ENCODE assay signal across 9 cellular contexts in genomic region chr5:150846651-150847333, GRCh38. TPM values are rescaled to one million over a fixed set of nuclear protein-coding genes. Genes with fewer than 3 reads are reported as not detected.
DNase-seq lines count a peak whose midpoint lies in the region; ATAC-seq, FAIRE-seq and TF ChIP-seq lines count a peak whose summit lies in the region.
"Had no signal": no experiment of that assay in that cellular context is flagged by ENCODE, and none has a peak within 500 bp of the region (broad histone marks: within the 10 kb centered on the region; RNA-seq: fewer than 3 reads in every experiment).

No MANE protein-coding gene starts in this region.

- no peaks in the 10 kb centered on the region for H3K4me1 Mint-ChIP-seq in chondrocyte (ENCODE audit: low read depth)

- peak; percentile 77 for FAIRE-seq in HepG2 (lab: Jason Lieb, UNC)

- H3K4me3 Mint-ChIP-seq in chondrocyte (ENCODE audit: unreplicated experiment) = no peak overlapping the region

- H4K20me1 ChIP-seq in HepG2 (ENCODE audit: insufficient read depth, low read length) = no peaks in the 10 kb centered on the region

- WGBS in HepG2 (ENCODE audit: low lambda C conversion rate) = 64% methylated on average over 22 of the region's 22 CpGs

- no peaks in the 10 kb centered on the region for H3K36me3 ChIP-seq in HepG2 (replicated peaks in 1 of 2; ENCODE audit: control insufficient read depth in 1 of 2, insufficient read depth in 2 of 2, low read length in 2 of 2)

- no peaks in the 10 kb centered on the region for H3K9me3 ChIP-seq in HepG2 (ENCODE audit: low read length)

- intact Hi-C loops in HepG2 (cut with micrococcal nuclease; ENCODE audit: unreplicated experiment) = loop anchor here (1.0 to 5.0 kb wide), 3 partner anchors 45 to 285 kb away; no protein-coding TSS in a partner anchor

- H3K4me1 ChIP-seq in HepG2 (ENCODE audit: insufficient read depth, low read length) = no peaks in the 10 kb centered on the region

- no peaks in the 10 kb centered on the region for H3K9me3 Mint-ChIP-seq in chondrocyte (ENCODE audit: low read depth)

- ATAC-seq in GM19372 (IDR thresholded peaks at IDR 0.05; ENCODE audit: low read depth, unreplicated experiment) = peak; percentile 90
- peak; percentile 89 for ATAC-seq in HG03378 (IDR thresholded peaks at IDR 0.05; ENCODE audit: unreplicated experiment)
- ATAC-seq in HepG2 = peak; percentile 93

- H2AFZ ChIP-seq in HepG2 (ENCODE audit: low read length) = no peak overlapping the region

- H3K36me3 Mint-ChIP-seq in chondrocyte (ENCODE audit: low read depth) = no peaks in the 10 kb centered on the region

- no peaks in the 10 kb centered on the region for H3K79me2 ChIP-seq in HepG2 (ENCODE audit: insufficient read depth, low read length)

- no peak overlapping the region for H3K9ac ChIP-seq in HepG2 (ENCODE audit: insufficient read depth, low read depth, low read length)

- peak; percentile 52; the same call in 1 of the 2 replicates for TF ChIP-seq RAD21 in HepG2 (CRISPR knock-in tag; IDR thresholded peaks at IDR 0.05)

- CTCF ChIA-PET in HepG2 (lab: Yijun Ruan, JAX; ENCODE audit: low intra/inter-chr PET ratio, low total read pairs) = interaction anchor here (1.9 to 3.3 kb wide), 3 partner anchors 46 to 286 kb away, joined by 5 to 23 read pairs (median 16); no protein-coding TSS in a partner anchor

- no peak overlapping the region for H3K27ac ChIP-seq in HepG2 (ENCODE audit: extremely low read length, insufficient read depth, low read length)

- TF ChIP-seq EP300 in HepG2 (IDR thresholded peaks at IDR 0.05; ENCODE audit: low read depth in 2 of 2, low read length in 2 of 2) = no peak
- TF ChIP-seq EP300 in HepG2 (CRISPR knock-in tag; IDR thresholded peaks at IDR 0.05; ENCODE audit: borderline replicate concordance) = no peak

- no peak overlapping the region for H3K4me2 ChIP-seq in HepG2 (ENCODE audit: low read depth, low read length)

- peak; percentile 49 for DNase-seq in CMK (ENCODE audit: low read depth)
- peak; percentile 72 for DNase-seq in NCI-H345 (lab: John Stamatoyannopoulos, UW)
- no peak for DNase-seq in chondrocyte (ENCODE audit: low spot score)
- DNase-seq in HepG2 (ENCODE audit: low spot score) = peak; percentile 78
- DNase-seq in stimulated activated CD8-positive, alpha-beta memory T cell treated with anti-CD3 and anti-CD28 coated beads, Interleukin-12 subunit alpha, Interleukin-12 subunit beta, amount 100 ng/mL, for 1 hour (ENCODE audit: low read depth) = peak; percentile 39

- no peak overlapping the region for H3K4me3 ChIP-seq in WI38 (ENCODE audit: low read depth, low read length)
- no peak overlapping the region for H3K4me3 ChIP-seq in HepG2 (replicated peaks in 1 of 3; ENCODE audit: insufficient read depth in 1 of 3, low read depth in 2 of 3, low read length in 3 of 3)

- no TSS peak for BruUV-seq in HepG2 (replicated peaks; lab: Mats Ljungman, UMichigan)

- POLR2A ChIA-PET in HepG2 (lab: Yijun Ruan, JAX) = interaction anchor here (1.5 kb wide), 1 partner anchor 146 kb away, joined by 4 read pairs; the partner anchor contains the start of gene RBM22

- H3K27ac Mint-ChIP-seq in chondrocyte (ENCODE audit: unreplicated experiment) = no peak overlapping the region

- peaks cover 32% of the 10 kb centered on the region for H3K27me3 Mint-ChIP-seq in chondrocyte (ENCODE audit: low read depth)

- in situ Hi-C loops in HepG2 (cut with HindIII; ENCODE audit: extremely low pct_ligation_motif_present, low pct_unique_long_range_greater_than_20kb) = loop anchor here (5.0 kb wide), 2 partner anchors 44 to 284 kb away; no protein-coding TSS in a partner anchor

- TF ChIP-seq CTCF in WI38 (IDR thresholded peaks at IDR 0.05; ENCODE audit: low read depth, low read length) = peak; percentile 42; the same call in 1 of the 2 replicates
- peak; percentile 88 for TF ChIP-seq CTCF in chondrocyte (IDR thresholded peaks at IDR 0.05)
- peak; percentile 90 for TF ChIP-seq CTCF in HepG2 (CRISPR knock-in tag; IDR thresholded peaks at IDR 0.05)

- no peak for TF ChIP-seq POLR2A in HepG2 (IDR thresholded peaks at IDR 0.05; ENCODE audit: insufficient read depth in 1 of 2, low read depth in 2 of 2, low read length in 2 of 2)

- H3K27me3 ChIP-seq in HepG2 (ENCODE audit: control insufficient read depth in 1 of 2, insufficient read depth in 2 of 2, low read length in 2 of 2) = peaks cover 0 to 10% of the 10 kb centered on the region in 2 experiments; a peak in 1 of 5 replicates

TF ChIP-seq in HepG2, 621 proteins besides CTCF, POLR2A, EP300 and RAD21 (continues in another document):
- TF ChIP-seq NFYC (CRISPR knock-in tag; IDR thresholded peaks at IDR 0.05) (peak; percentile 23; the same call in 1 of the 2 replicates), STAG1 (CRISPR knock-in tag; IDR thresholded peaks at IDR 0.05) (peak; percentile 92), FOXA3 (CRISPR knock-in tag; IDR thresholded peaks at IDR 0.05) (peak; percentile 58), SOX6 (IDR thresholded peaks at IDR 0.05) (no peak), SOX6 (CRISPR knock-in tag; IDR thresholded peaks at IDR 0.05) (0 out of 2 replicates have a peak, but pooled peaks have one; percentile 16), ATF7 (IDR thresholded peaks at IDR 0.05) (0 out of 2 replicates have a peak, but pooled peaks have one; percentile 34), ATF7 (CRISPR knock-in tag; IDR thresholded peaks at IDR 0.05) (peak; percentile 52; the same call in 1 of the 2 replicates), PPARG (CRISPR knock-in tag; conservative IDR thresholded peaks at IDR 0.05) (no peak), SALL1 (CRISPR knock-in tag; IDR thresholded peaks at IDR 0.05) (peak; percentile 45; the same call in 1 of the 2 replicates), ELF3 (CRISPR knock-in tag; IDR thresholded peaks at IDR 0.05) (0 out of 2 replicates have a peak, but pooled peaks have one; percentile 12), KLF6 (CRISPR knock-in tag; IDR thresholded peaks at IDR 0.05) (0 out of 2 replicates have a peak, but pooled peaks have one; percentile 41), SAFB2 (CRISPR knock-in tag; IDR thresholded peaks at IDR 0.05; ENCODE audit: borderline replicate concordance, low read depth) (no peak), CEBPG (CRISPR knock-in tag; IDR thresholded peaks at IDR 0.05) (peak; percentile 68), CCDC6 (CRISPR knock-in tag; IDR thresholded peaks at IDR 0.05) (0 out of 2 replicates have a peak, but pooled peaks have one; percentile 33), ERF (CRISPR knock-in tag; IDR thresholded peaks at IDR 0.05) (0 out of 2 replicates have a peak, but pooled peaks have one; percentile 49), MAX (IDR thresholded peaks at IDR 0.05) (peak; percentile 77)

RNA-seq across cellular contexts. Expression of gene IRGM, which starts 0.5 kb away (rescaled TPM):
- total RNA-seq in chondrocyte = not detected in 3 replicates
- total RNA-seq in HepG2 (2016; rRNA removed; fragmentation: Illumina TruSeq; extraction: Trizol) = not detected in 2 replicates
- not detected in 2 replicates for total RNA-seq in HepG2 (2016; cell fraction: cytosol; rRNA removed; fragmentation: Illumina TruSeq; extraction: Trizol; ENCODE audit: low read depth)
- 0.06 TPM in 1 of 2 replicates, not detected in the other for total RNA-seq in HepG2 (2016; cell fraction: insoluble cytoplasmic fraction; rRNA removed; fragmentation: Illumina TruSeq; extraction: Trizol)
- not detected in 2 replicates for total RNA-seq in HepG2 (2016; cell fraction: membrane; rRNA removed; fragmentation: Illumina TruSeq; extraction: Trizol)
- not detected in 2 replicates for total RNA-seq in HepG2 (2016; cell fraction: nucleus; rRNA removed; fragmentation: Illumina TruSeq; extraction: Trizol)
- not detected in 2 replicates for polyA plus RNA-seq in HepG2 (2011; rRNA removed)
- 0.03 and 0.04 TPM in 2 replicates for polyA plus RNA-seq in HepG2 (2011; cell fraction: cytosol; rRNA removed)
- 0.10 TPM in 2 replicates for polyA plus RNA-seq in HepG2 (2011; cell fraction: nucleus; rRNA removed)
- not detected in 2 replicates for polyA plus RNA-seq in HepG2 (2012)
- not detected in 2 replicates for polyA plus RNA-seq in HepG2 (2016; cell fraction: cytosol; fragmentation: Illumina TruSeq; extraction: Trizol; ENCODE audit: low read depth)
- polyA plus RNA-seq in HepG2 (2016; cell fraction: insoluble cytoplasmic fraction; fragmentation: Illumina TruSeq; extraction: Trizol; ENCODE audit: low read depth) = not detected in 2 replicates
- polyA plus RNA-seq in HepG2 (2016; cell fraction: membrane; fragmentation: Illumina TruSeq; extraction: Trizol; ENCODE audit: low read depth) = not detected in 2 replicates
- polyA plus RNA-seq in HepG2 (2016; cell fraction: nucleus; fragmentation: Illumina TruSeq; extraction: Trizol; ENCODE audit: insufficient read depth, low read depth) = not detected in 2 replicates
- 0.23 TPM in 1 of 2 replicates, not detected in the other for polyA minus RNA-seq in HepG2 (2011; rRNA and poly(A)+ RNA removed; ENCODE audit: low replicate concordance)
- polyA minus RNA-seq in HepG2 (2011; cell fraction: cytosol; rRNA and poly(A)+ RNA removed) = not detected in 2 replicates
- polyA minus RNA-seq in HepG2 (2011; cell fraction: nucleus; rRNA and poly(A)+ RNA removed) = not detected in 2 replicates
- polyA plus RNA-seq: adipose tissue had no signal

RNA-seq across cellular contexts. Expression of gene ZNF300, which starts 58.0 kb away (rescaled TPM):
- total RNA-seq in chondrocyte = 4.0 to 8.6 TPM (median 4.2 TPM) in 3 replicates
- 5.3 and 6.8 TPM in 2 replicates for total RNA-seq in HepG2 (2016; rRNA removed; fragmentation: Illumina TruSeq; extraction: Trizol)
- total RNA-seq in HepG2 (2016; cell fraction: cytosol; rRNA removed; fragmentation: Illumina TruSeq; extraction: Trizol; ENCODE audit: low read depth) = 0.71 and 0.79 TPM in 2 replicates
- total RNA-seq in HepG2 (2016; cell fraction: insoluble cytoplasmic fraction; rRNA removed; fragmentation: Illumina TruSeq; extraction: Trizol) = 4.6 and 7.5 TPM in 2 replicates
- 3.0 TPM in 2 replicates for total RNA-seq in HepG2 (2016; cell fraction: membrane; rRNA removed; fragmentation: Illumina TruSeq; extraction: Trizol)
- 18.8 and 19.1 TPM in 2 replicates for total RNA-seq in HepG2 (2016; cell fraction: nucleus; rRNA removed; fragmentation: Illumina TruSeq; extraction: Trizol)
- polyA plus RNA-seq in HepG2 (2011; rRNA removed) = 2.5 and 2.7 TPM in 2 replicates
- 0.54 and 0.90 TPM in 2 replicates for polyA plus RNA-seq in HepG2 (2011; cell fraction: cytosol; rRNA removed)
- polyA plus RNA-seq in HepG2 (2011; cell fraction: nucleus; rRNA removed) = 4.9 and 6.1 TPM in 2 replicates
- 1.9 and 2.4 TPM in 2 replicates for polyA plus RNA-seq in HepG2 (2012)
- polyA plus RNA-seq in HepG2 (2016; cell fraction: cytosol; fragmentation: Illumina TruSeq; extraction: Trizol; ENCODE audit: low read depth) = 0.36 and 0.37 TPM in 2 replicates
- polyA plus RNA-seq in HepG2 (2016; cell fraction: insoluble cytoplasmic fraction; fragmentation: Illumina TruSeq; extraction: Trizol; ENCODE audit: low read depth) = 4.1 and 4.4 TPM in 2 replicates
- 1.5 and 1.8 TPM in 2 replicates for polyA plus RNA-seq in HepG2 (2016; cell fraction: membrane; fragmentation: Illumina TruSeq; extraction: Trizol; ENCODE audit: low read depth)
- polyA plus RNA-seq in HepG2 (2016; cell fraction: nucleus; fragmentation: Illumina TruSeq; extraction: Trizol; ENCODE audit: insufficient read depth, low read depth) = 24.8 and 25.5 TPM in 2 replicates
- polyA minus RNA-seq in HepG2 (2011; rRNA and poly(A)+ RNA removed; ENCODE audit: low replicate concordance) = 1.6 and 2.1 TPM in 2 replicates
- 0.62 and 0.99 TPM in 2 replicates for polyA minus RNA-seq in HepG2 (2011; cell fraction: cytosol; rRNA and poly(A)+ RNA removed)
- 25.8 and 26.1 TPM in 2 replicates for polyA minus RNA-seq in HepG2 (2011; cell fraction: nucleus; rRNA and poly(A)+ RNA removed)
